In the genomic region with DNA sequence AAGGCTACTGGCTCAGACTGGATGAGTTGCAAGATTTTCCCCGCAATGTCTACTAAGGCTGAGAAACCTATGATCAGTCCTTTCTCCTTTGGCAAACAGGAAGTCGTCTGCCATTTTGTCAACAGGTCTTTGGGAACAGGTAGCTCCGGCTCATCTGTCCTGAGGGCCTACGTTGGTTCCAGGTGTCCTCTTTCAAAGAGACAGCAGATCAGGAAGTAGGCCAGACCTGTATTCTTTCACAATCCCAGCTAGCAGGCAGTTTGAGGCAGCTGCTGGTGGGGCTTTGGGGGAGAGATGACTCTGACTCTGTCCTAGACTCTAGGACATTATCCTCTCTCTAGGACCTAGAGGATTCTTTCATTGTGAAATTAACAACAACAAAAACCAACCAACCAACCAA, we compare ENCODE assay signal across 1 cellular context.
TF ChIP-seq lines count a peak whose summit lies in the region.

No MANE protein-coding gene starts in this region.

TF ChIP-seq in HCT116, 20 proteins besides CTCF, POLR2A, EP300 and RAD21 (continued from another document):
- TF ChIP-seq, protein P1, sequence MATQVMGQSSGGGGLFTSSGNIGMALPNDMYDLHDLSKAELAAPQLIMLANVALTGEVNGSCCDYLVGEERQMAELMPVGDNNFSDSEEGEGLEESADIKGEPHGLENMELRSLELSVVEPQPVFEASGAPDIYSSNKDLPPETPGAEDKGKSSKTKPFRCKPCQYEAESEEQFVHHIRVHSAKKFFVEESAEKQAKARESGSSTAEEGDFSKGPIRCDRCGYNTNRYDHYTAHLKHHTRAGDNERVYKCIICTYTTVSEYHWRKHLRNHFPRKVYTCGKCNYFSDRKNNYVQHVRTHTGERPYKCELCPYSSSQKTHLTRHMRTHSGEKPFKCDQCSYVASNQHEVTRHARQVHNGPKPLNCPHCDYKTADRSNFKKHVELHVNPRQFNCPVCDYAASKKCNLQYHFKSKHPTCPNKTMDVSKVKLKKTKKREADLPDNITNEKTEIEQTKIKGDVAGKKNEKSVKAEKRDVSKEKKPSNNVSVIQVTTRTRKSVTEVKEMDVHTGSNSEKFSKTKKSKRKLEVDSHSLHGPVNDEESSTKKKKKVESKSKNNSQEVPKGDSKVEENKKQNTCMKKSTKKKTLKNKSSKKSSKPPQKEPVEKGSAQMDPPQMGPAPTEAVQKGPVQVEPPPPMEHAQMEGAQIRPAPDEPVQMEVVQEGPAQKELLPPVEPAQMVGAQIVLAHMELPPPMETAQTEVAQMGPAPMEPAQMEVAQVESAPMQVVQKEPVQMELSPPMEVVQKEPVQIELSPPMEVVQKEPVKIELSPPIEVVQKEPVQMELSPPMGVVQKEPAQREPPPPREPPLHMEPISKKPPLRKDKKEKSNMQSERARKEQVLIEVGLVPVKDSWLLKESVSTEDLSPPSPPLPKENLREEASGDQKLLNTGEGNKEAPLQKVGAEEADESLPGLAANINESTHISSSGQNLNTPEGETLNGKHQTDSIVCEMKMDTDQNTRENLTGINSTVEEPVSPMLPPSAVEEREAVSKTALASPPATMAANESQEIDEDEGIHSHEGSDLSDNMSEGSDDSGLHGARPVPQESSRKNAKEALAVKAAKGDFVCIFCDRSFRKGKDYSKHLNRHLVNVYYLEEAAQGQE (IDR thresholded peaks at IDR 0.05; ENCODE audit: low read depth) = no peak
